Comparison of ENCODE assay signal across 27 cellular contexts in genomic region chr7:1848911-1849311, GRCh38.
DNase-seq lines count a peak whose midpoint lies in the region; ATAC-seq and TF ChIP-seq lines count a peak whose summit lies in the region.
"Had no signal": no experiment of that assay in that cellular context is flagged by ENCODE, and none has a peak within 500 bp of the region (broad histone marks: within the 10 kb centered on the region; RNA-seq: fewer than 3 reads in every experiment).

No MANE protein-coding gene starts in this region.

- no peak overlapping the region for H3K27ac Mint-ChIP-seq in endodermal cell
- H3K27ac Mint-ChIP-seq: activated CD4-positive, alpha-beta T cell treated with anti-CD3 and anti-CD28 coated beads, Interleukin-2, amount 10 ng/mL, durations not matched to agents 7 days and 5 days; activated CD8-positive, alpha-beta memory T cell treated with anti-CD3 and anti-CD28 coated beads, Interleukin-2, amount 10 ng/mL, durations not matched to agents 7 days and 5 days; activated naive CD4-positive, alpha-beta T cell treated with anti-CD3 and anti-CD28 coated beads, Interleukin-2, amount 10 ng/mL, durations not matched to agents 7 days and 5 days; activated T-helper 1 cell treated with anti-CD3 and anti-CD28 coated beads, Interleukin-12 subunit alpha, Interleukin-12 subunit beta, Interleukin-2, Interleukin-4 antibody, amounts not matched to agents 30 ng/mL and 10 ng/mL and 1 ng/mL, durations not matched to agents 14 hours and 24 hours and 36 hours; nephron progenitor cell; progenitor cell of endocrine pancreas; T-helper 17 cell; type B pancreatic cell had no signal

- H3K4me1 ChIP-seq in endodermal cell (ENCODE audit: control insufficient read depth, insufficient read depth, low read length) (peaks cover 4% of the 10 kb centered on the region), neuronal stem cell (ENCODE audit: control insufficient read depth in 2 of 2, insufficient read depth in 1 of 2, low read depth in 1 of 2, low read length in 2 of 2) (peaks cover 2% of the 10 kb centered on the region in 2 donors)
- H3K4me1 ChIP-seq: ascending aorta, foreskin keratinocyte had no signal

- peak overlapping the region; percentile 61 for H3K23ac ChIP-seq in neuronal stem cell (ENCODE audit: low read depth, low read length, poor library complexity)

- no peak overlapping the region for H3K9ac ChIP-seq in endodermal cell (ENCODE audit: extremely low read depth, low read length, poor library complexity, severe bottlenecking)
- H3K9ac ChIP-seq in neuronal stem cell (ENCODE audit: low read depth, low read length, poor library complexity) = peak overlapping the region; percentile 7

- H2AK5ac ChIP-seq in neuronal stem cell (ENCODE audit: low read depth, low read length) = no peak overlapping the region

- no peak overlapping the region for H2AFZ ChIP-seq in neuronal stem cell (ENCODE audit: low read length)

- H3K27me3 ChIP-seq in endodermal cell (ENCODE audit: control insufficient read depth, insufficient read depth, low read length, poor library complexity, severe bottlenecking) (no peaks in the 10 kb centered on the region), neuronal stem cell (ENCODE audit: control insufficient read depth in 3 of 3, insufficient read depth in 3 of 3, low read depth in 1 of 3, low read length in 3 of 3) (no peaks in the 10 kb centered on the region)
- H3K27me3 ChIP-seq: ascending aorta, foreskin keratinocyte had no signal

- ATAC-seq in HG03571 (IDR thresholded peaks at IDR 0.05; ENCODE audit: unreplicated experiment) (no peak), HG03457 (IDR thresholded peaks at IDR 0.05; ENCODE audit: unreplicated experiment) (no peak)
- ATAC-seq: activated CD8-positive, alpha-beta memory T cell treated with anti-CD3 and anti-CD28 coated beads, Interleukin-2, amount 10 ng/mL, durations not matched to agents 7 days and 5 days; foreskin keratinocyte; T-helper 17 cell had no signal

- H3K4me1 Mint-ChIP-seq in endodermal cell = peaks cover 6% of the 10 kb centered on the region

- H3K4ac ChIP-seq in neuronal stem cell (ENCODE audit: low read length) = no peak overlapping the region

- H3K9me3 Mint-ChIP-seq in endodermal cell = no peaks in the 10 kb centered on the region
- H3K9me3 Mint-ChIP-seq: activated CD4-positive, alpha-beta T cell treated with anti-CD3 and anti-CD28 coated beads, Interleukin-2, amount 10 ng/mL, durations not matched to agents 7 days and 5 days; activated naive CD4-positive, alpha-beta T cell treated with anti-CD3 and anti-CD28 coated beads, Interleukin-2, amount 10 ng/mL, durations not matched to agents 7 days and 5 days; activated T-helper 1 cell treated with anti-CD3 and anti-CD28 coated beads, Interleukin-12 subunit alpha, Interleukin-12 subunit beta, Interleukin-2, Interleukin-4 antibody, amounts not matched to agents 30 ng/mL and 10 ng/mL and 1 ng/mL, durations not matched to agents 14 hours and 24 hours and 36 hours; CD4-positive, alpha-beta memory T cell; nephron progenitor cell; type B pancreatic cell had no signal

- no peaks in the 10 kb centered on the region for H3K27me3 Mint-ChIP-seq in endodermal cell (ENCODE audit: insufficient read depth)
- H3K27me3 Mint-ChIP-seq: activated CD4-positive, alpha-beta T cell treated with anti-CD3 and anti-CD28 coated beads, Interleukin-2, amount 10 ng/mL, durations not matched to agents 7 days and 5 days; activated CD8-positive, alpha-beta memory T cell treated with anti-CD3 and anti-CD28 coated beads, Interleukin-2, amount 10 ng/mL, durations not matched to agents 7 days and 5 days; activated naive CD4-positive, alpha-beta T cell treated with anti-CD3 and anti-CD28 coated beads, Interleukin-2, amount 10 ng/mL, durations not matched to agents 7 days and 5 days; CD4-positive, alpha-beta memory T cell; T-helper 17 cell had no signal

- no peaks in the 10 kb centered on the region for H3K36me3 Mint-ChIP-seq in endodermal cell (ENCODE audit: low read depth)
- H3K36me3 Mint-ChIP-seq: activated CD8-positive, alpha-beta memory T cell treated with anti-CD3 and anti-CD28 coated beads, Interleukin-2, amount 10 ng/mL, durations not matched to agents 7 days and 5 days; type B pancreatic cell had no signal

- H3K36me3 ChIP-seq in endodermal cell (ENCODE audit: control insufficient read depth, insufficient read depth, low read length) = no peaks in the 10 kb centered on the region
- H3K36me3 ChIP-seq in neuronal stem cell (replicated peaks in 1 of 2; ENCODE audit: control insufficient read depth in 2 of 2, insufficient read depth in 2 of 2, low read length in 2 of 2) = no peaks in the 10 kb centered on the region
- H3K36me3 ChIP-seq: ascending aorta had no signal

- H3K14ac ChIP-seq in neuronal stem cell (ENCODE audit: low read length) = peak overlapping the region; percentile 61

- H3K79me1 ChIP-seq in neuronal stem cell (ENCODE audit: low read depth, low read length) = peaks cover 6% of the 10 kb centered on the region

- no peak for TF ChIP-seq CTCF in endodermal cell (conservative IDR thresholded peaks at IDR 0.05)

- DNase-seq in NCI-H1417 (lab: John Stamatoyannopoulos, UW) (peak in 2 of 3 experiments; percentile 7 to 43), NCI-H1417 treated with DMSO at 0.1 percent for 48 hours (lab: John Stamatoyannopoulos, UW) (no peak), DMS79 treated with DMSO at 0.1 percent for 48 hours (lab: John Stamatoyannopoulos, UW) (peak; percentile 41), endodermal cell (peak; percentile 48), neuronal stem cell (ENCODE audit: low spot score) (no peak), GDM1 (lab: John Stamatoyannopoulos, UW) (no peak)
- DNase-seq: activated CD4-positive, alpha-beta T cell treated with anti-CD3 and anti-CD28 coated beads, Interleukin-2, amount 10 ng/mL, durations not matched to agents 7 days and 5 days; activated CD8-positive, alpha-beta memory T cell treated with anti-CD3 and anti-CD28 coated beads, Interleukin-2, amount 10 ng/mL, durations not matched to agents 7 days and 5 days; activated naive CD4-positive, alpha-beta T cell treated with anti-CD3 and anti-CD28 coated beads, Interleukin-2, amount 10 ng/mL, durations not matched to agents 7 days and 5 days; CD4-positive, alpha-beta memory T cell; DMS 273 treated with DMSO at 0.1 percent for 48 hours; foreskin keratinocyte; MV-4-11; NCI-H1694; NCI-H526 treated with DMSO at 0.1 percent for 48 hours; stimulated activated CD4-positive, alpha-beta T cell treated with anti-CD3 and anti-CD28 coated beads, Interleukin-1b, Interleukin-23, amount 100 ng/mL, for 48 hours had no signal

- no peak overlapping the region for H2BK120ac ChIP-seq in neuronal stem cell (ENCODE audit: low read depth, low read length)

- peak overlapping the region; percentile 5 for H3K18ac ChIP-seq in neuronal stem cell (ENCODE audit: low read length)

- no peak overlapping the region for H4K91ac ChIP-seq in neuronal stem cell (ENCODE audit: low read depth, low read length, poor library complexity)

- no peak overlapping the region for H2BK12ac ChIP-seq in neuronal stem cell (ENCODE audit: low read length)

- H3K27ac ChIP-seq in endodermal cell (ENCODE audit: low read depth, low read length) (no peak overlapping the region), neuronal stem cell (replicated peaks; ENCODE audit: low read length) (no peak overlapping the region)
- H3K27ac ChIP-seq: 22Rv1, ascending aorta, foreskin keratinocyte, SK-N-MC, skin epidermis had no signal

- H4K8ac ChIP-seq in neuronal stem cell (ENCODE audit: low read depth, low read length) = no peak overlapping the region

- H3K4me3 Mint-ChIP-seq in endodermal cell = no peak overlapping the region
- H3K4me3 Mint-ChIP-seq: activated CD4-positive, alpha-beta T cell treated with anti-CD3 and anti-CD28 coated beads, Interleukin-2, amount 10 ng/mL, durations not matched to agents 7 days and 5 days; activated CD8-positive, alpha-beta memory T cell treated with anti-CD3 and anti-CD28 coated beads, Interleukin-2, amount 10 ng/mL, durations not matched to agents 7 days and 5 days; activated naive CD4-positive, alpha-beta T cell treated with anti-CD3 and anti-CD28 coated beads, Interleukin-2, amount 10 ng/mL, durations not matched to agents 7 days and 5 days; activated T-helper 1 cell treated with anti-CD3 and anti-CD28 coated beads, Interleukin-12 subunit alpha, Interleukin-12 subunit beta, Interleukin-2, Interleukin-4 antibody, amounts not matched to agents 30 ng/mL and 10 ng/mL and 1 ng/mL, durations not matched to agents 14 hours and 24 hours and 36 hours; CD4-positive, alpha-beta memory T cell; nephron progenitor cell; T-helper 17 cell; type B pancreatic cell had no signal

- H3K4me2 ChIP-seq in neuronal stem cell (ENCODE audit: insufficient read depth, low read length, poor library complexity, severe bottlenecking) = no peak overlapping the region

- 91 to 94% methylated on average over 12 to 15 of the region's 15 CpGs for WGBS in endodermal cell (ENCODE audit: insufficient coverage in 1 of 2, insufficient read length in 1 of 2), 2 experiments
- no CpG with 5 or more reads among the region's 15 CpGs for WGBS in neuronal stem cell (ENCODE audit: extremely low coverage in 2 of 2, insufficient read length in 2 of 2, insufficient replicate concordance in 1 of 2), 2 donors

- H2BK15ac ChIP-seq in neuronal stem cell (ENCODE audit: low read length) = no peak overlapping the region

- H2BK5ac ChIP-seq in neuronal stem cell (ENCODE audit: low read length) = no peak overlapping the region

- H3K4me3 ChIP-seq in endodermal cell (ENCODE audit: low read length) (no peak overlapping the region), neuronal stem cell (ENCODE audit: low read length in 2 of 2) (peak overlapping the region in 1 of 2 donors; percentile 61)
- H3K4me3 ChIP-seq: ascending aorta, SK-N-MC, skin epidermis had no signal

- no peaks in the 10 kb centered on the region for H3K9me3 ChIP-seq in endodermal cell (ENCODE audit: control insufficient read depth, low read length)
- no peaks in the 10 kb centered on the region for H3K9me3 ChIP-seq in neuronal stem cell (replicated peaks in 1 of 2; ENCODE audit: control insufficient read depth in 2 of 2, insufficient read depth in 1 of 2, low read depth in 1 of 2, low read length in 2 of 2)
- H3K9me3 ChIP-seq: ascending aorta had no signal

Comparison
In these comparisons a context has a peak if more than half of its experiments do, and no peak if none do; other contexts are left out.
1. DNase-seq: peak in NCI-H1417 (2 of 3), DMS79 treated with DMSO at 0.1 percent for 48 hours (single experiment) and endodermal cell (single experiment); none in NCI-H1417 treated with DMSO at 0.1 percent for 48 hours (single experiment), neuronal stem cell (single experiment) and GDM1 (single experiment).